ENCODE assay signal across 23 cellular contexts in the genomic region with DNA sequence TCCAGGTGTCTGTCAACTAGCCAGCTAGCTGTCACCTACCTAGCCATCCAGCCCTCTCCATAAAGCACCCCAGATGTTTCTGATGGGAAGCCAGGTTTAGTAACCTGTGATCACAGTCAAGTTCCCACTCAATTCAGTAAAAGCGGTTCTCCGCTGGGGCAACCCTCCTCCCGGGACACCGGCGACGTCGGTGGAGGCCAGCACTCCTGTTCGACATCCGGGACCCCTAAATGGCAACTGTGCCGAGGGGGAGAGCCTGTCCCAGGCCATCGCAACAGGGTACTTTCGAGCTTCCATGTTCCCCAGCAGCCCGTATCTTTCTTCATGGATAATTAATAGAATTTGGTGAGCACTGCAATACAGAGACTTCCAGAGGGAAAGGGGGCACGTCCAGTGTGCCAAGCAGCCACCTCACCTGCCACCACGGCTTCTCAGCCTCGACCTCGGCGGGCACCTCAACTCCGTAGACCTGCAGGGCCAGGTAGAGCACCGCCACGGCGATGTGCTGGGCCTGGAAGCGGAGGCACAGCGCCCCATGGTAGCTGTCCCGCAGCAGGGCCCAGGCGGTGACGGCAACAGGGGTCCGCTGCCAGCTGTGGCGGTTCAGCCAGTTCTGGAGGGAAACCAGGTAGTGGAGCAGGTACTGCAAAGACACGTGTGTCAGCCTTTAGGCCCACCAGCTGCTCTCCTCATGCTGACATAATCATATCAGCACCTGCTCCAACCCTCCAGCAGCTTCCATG. TPM values are rescaled to one million over a fixed set of nuclear protein-coding genes. Genes with fewer than 3 reads are reported as not detected.
"Had no signal": no experiment of that assay in that cellular context is flagged by ENCODE, and none has a peak within 500 bp of the region (broad histone marks: within the 10 kb centered on the region; RNA-seq: fewer than 3 reads in every experiment).

No MANE protein-coding gene starts in this region.

- DNase-seq: activated CD4-positive, alpha-beta T cell treated with anti-CD3 and anti-CD28 coated beads for 4 hours; activated CD8-positive, alpha-beta T cell treated with anti-CD3 and anti-CD28 coated beads for 36 hours; activated naive CD4-positive, alpha-beta T cell; activated naive CD8-positive, alpha-beta T cell treated with anti-CD3 and anti-CD28 coated beads, Interleukin-2, amount 10 ng/mL, durations not matched to agents 7 days and 5 days; activated T-cell treated with anti-CD3 and anti-CD28 coated beads, Interleukin-2, amount 50 U/mL, for 1 hour; cortex of kidney; effector CD4-positive, alpha-beta T cell; stimulated activated CD4-positive, alpha-beta T cell treated with anti-CD3 and anti-CD28 coated beads, Interleukin-15, amount 100 ng/mL, for 24 hours; stimulated activated CD4-positive, alpha-beta T cell treated with anti-CD3 and anti-CD28 coated beads, Interleukin-2, amount 100 ng/mL, for 48 hours; stomach; T-cell; T-helper 9 cell; upper lobe of left lung had no signal

- H3K27me3 Mint-ChIP-seq: activated B cell treated with CpG ODN at 0.5 μM for 24 hours; activated CD8-positive, alpha-beta T cell treated with anti-CD3 and anti-CD28 coated beads for 36 hours; activated naive CD8-positive, alpha-beta T cell treated with anti-CD3 and anti-CD28 coated beads, Interleukin-2, amount 10 ng/mL, durations not matched to agents 7 days and 5 days; activated T-helper 17 cell treated with anti-CD3 and anti-CD28 coated beads, Interleukin-2, amount 50 U/mL, for 72 hours; central memory CD8-positive, alpha-beta T cell had no signal

- H3K9me3 ChIP-seq: body of pancreas, gastroesophageal sphincter, SK-N-SH, thoracic aorta, upper lobe of left lung had no signal

- H3K36me3 Mint-ChIP-seq: activated naive CD8-positive, alpha-beta T cell treated with anti-CD3 and anti-CD28 coated beads, Interleukin-2, amount 10 ng/mL, durations not matched to agents 7 days and 5 days had no signal

- H3K4me3 ChIP-seq: body of pancreas, gastroesophageal sphincter, skin epidermis, stomach, thoracic aorta, upper lobe of left lung had no signal

- H3K9me3 Mint-ChIP-seq: activated B cell treated with CpG ODN at 0.5 μM for 24 hours; activated CD8-positive, alpha-beta T cell treated with anti-CD3 and anti-CD28 coated beads for 36 hours; activated naive CD8-positive, alpha-beta T cell treated with anti-CD3 and anti-CD28 coated beads, Interleukin-2, amount 10 ng/mL, durations not matched to agents 7 days and 5 days; activated T-helper 17 cell treated with anti-CD3 and anti-CD28 coated beads, Interleukin-2, amount 50 U/mL, for 72 hours; central memory CD8-positive, alpha-beta T cell; T-cell had no signal

- H3K27me3 ChIP-seq: body of pancreas, gastroesophageal sphincter, stomach, upper lobe of left lung had no signal

- H3K4me3 Mint-ChIP-seq: activated B cell treated with CpG ODN at 0.5 μM for 24 hours; activated CD8-positive, alpha-beta T cell treated with anti-CD3 and anti-CD28 coated beads for 36 hours; activated naive CD8-positive, alpha-beta T cell treated with anti-CD3 and anti-CD28 coated beads, Interleukin-2, amount 10 ng/mL, durations not matched to agents 7 days and 5 days; activated T-helper 17 cell treated with anti-CD3 and anti-CD28 coated beads, Interleukin-2, amount 50 U/mL, for 72 hours; central memory CD8-positive, alpha-beta T cell; T-cell had no signal

- H3K27ac ChIP-seq: body of pancreas, gastroesophageal sphincter, skin epidermis, stomach, thoracic aorta, upper lobe of left lung had no signal

- H3K27ac Mint-ChIP-seq: activated CD8-positive, alpha-beta T cell treated with anti-CD3 and anti-CD28 coated beads for 36 hours; activated naive CD8-positive, alpha-beta T cell treated with anti-CD3 and anti-CD28 coated beads, Interleukin-2, amount 10 ng/mL, durations not matched to agents 7 days and 5 days; activated T-helper 17 cell treated with anti-CD3 and anti-CD28 coated beads, Interleukin-2, amount 50 U/mL, for 72 hours; T-cell had no signal

- H3K4me1 ChIP-seq: upper lobe of left lung had no signal

- H3K9ac ChIP-seq: SK-N-SH had no signal

RNA-seq across cellular contexts. Expression of a gene that starts 54.7 kb away (rescaled TPM):
- total RNA-seq: activated B cell treated with CpG ODN at 0.5 μM for 24 hours; activated naive CD8-positive, alpha-beta T cell treated with anti-CD3 and anti-CD28 coated beads, Interleukin-2, amount 10 ng/mL, durations not matched to agents 7 days and 5 days; body of pancreas; gastroesophageal sphincter; left colon; posterior vena cava; thoracic aorta had no signal
